ENCODE assay signal across 8 cellular contexts in genomic region chr12:104462931-104463339, GRCh38. TPM values are rescaled to one million over a fixed set of nuclear protein-coding genes. Genes with fewer than 3 reads are reported as not detected.
DNase-seq lines count a peak whose midpoint lies in the region; ATAC-seq and TF ChIP-seq lines count a peak whose summit lies in the region.

No MANE protein-coding gene starts in this region.

- DNase-seq in RPMI8226 (peak; percentile 38), fibroblast of villous mesenchyme (ENCODE audit: low read depth) (peak; percentile 30), NCI-H2081 (lab: John Stamatoyannopoulos, UW) (no peak), RKO (ENCODE audit: low spot score) (no peak), NCI-H2029 treated with DMSO at 0.1 percent for 48 hours (lab: John Stamatoyannopoulos, UW) (no peak), glomerular visceral epithelial cell (ENCODE audit: extremely low spot score) (no peak)

- TF ChIP-seq CTCF in fibroblast of villous mesenchyme (IDR thresholded peaks at IDR 0.05; ENCODE audit: insufficient read depth, low read depth, low read length) = no peak

- no peak overlapping the region for H3K4me3 ChIP-seq in fibroblast of villous mesenchyme (ENCODE audit: low read depth, low read length)

- ATAC-seq in GM18511 (IDR thresholded peaks at IDR 0.05; ENCODE audit: unreplicated experiment) (peak; percentile 69), HG02678 (IDR thresholded peaks at IDR 0.05; ENCODE audit: unreplicated experiment) (peak; percentile 58)

RNA-seq across cellular contexts. Expression of gene CHST11, which starts 6.2 kb away (rescaled TPM):
- total RNA-seq in fibroblast of villous mesenchyme = 3.5 and 8.2 TPM in 2 replicates

Comparison
In these comparisons a context has a peak if more than half of its experiments do, and no peak if none do; other contexts are left out.
1. DNase-seq: peak in RPMI8226 (single experiment) and fibroblast of villous mesenchyme (single experiment); none in NCI-H2081 (0 of 2), RKO (single experiment), NCI-H2029 treated with DMSO at 0.1 percent for 48 hours (single experiment) and glomerular visceral epithelial cell (single experiment).